18 cellular contexts compared by ENCODE assay signal in genomic region chr11:125176866-125177265, GRCh38. TPM values are rescaled to one million over a fixed set of nuclear protein-coding genes. Genes with fewer than 3 reads are reported as not detected.
DNase-seq lines count a peak whose midpoint lies in the region; ATAC-seq and TF ChIP-seq lines count a peak whose summit lies in the region.
"Had no signal": no experiment of that assay in that cellular context is flagged by ENCODE, and none has a peak within 500 bp of the region (broad histone marks: within the 10 kb centered on the region; RNA-seq: fewer than 3 reads in every experiment).

No MANE protein-coding gene starts in this region.

- H3K4me1 Mint-ChIP-seq in activated T-helper 2 cell treated with anti-CD3 and anti-CD28 coated beads, Interferon-gamma antibody, Interleukin-2, Interleukin-4, amounts not matched to agents 10 μg/mL and 5 μg/mL and 100 μg/mL, durations not matched to agents 14 hours and 24 hours and 36 hours (ENCODE audit: low read depth) = peaks cover 3% of the 10 kb centered on the region

- H3K4me1 ChIP-seq in RWPE2 (ENCODE audit: insufficient read depth, poor library complexity, severe bottlenecking) = no peaks in the 10 kb centered on the region
- H3K4me1 ChIP-seq: Caco-2 had no signal

- H3K27me3 Mint-ChIP-seq in activated T-helper 2 cell treated with anti-CD3 and anti-CD28 coated beads, Interferon-gamma antibody, Interleukin-2, Interleukin-4, amounts not matched to agents 10 μg/mL and 5 μg/mL and 100 μg/mL, durations not matched to agents 14 hours and 24 hours and 36 hours (ENCODE audit: low read depth) = peaks cover 19% of the 10 kb centered on the region

- DNase-seq in GM12865 (ENCODE audit: low read depth) (peak; percentile 55), RWPE2 (ENCODE audit: low spot score) (peak; percentile 2), NCI-H226 (no peak), NCI-H2227 (lab: John Stamatoyannopoulos, UW; ENCODE audit: unreplicated experiment) (no peak), amniotic stem cell (lab: John Stamatoyannopoulos, UW) (no peak)
- DNase-seq in activated T-helper 2 cell treated with anti-CD3 and anti-CD28 coated beads, Interferon-gamma antibody, Interleukin-2, Interleukin-4, amounts not matched to agents 10 μg/mL and 5 μg/mL and 100 μg/mL, durations not matched to agents 14 hours and 24 hours and 36 hours (ENCODE audit: low spot score) = no peak
- DNase-seq: activated CD4-positive, alpha-beta T cell treated with anti-CD3 and anti-CD28 coated beads, Interleukin-2, amount 50 U/mL, for 4 hours; amygdala; Caco-2; NCI-H1048; NCI-H2171 treated with DMSO at 0.1 percent for 48 hours; SK-N-SH had no signal

- H3K27me3 ChIP-seq in RWPE2 (ENCODE audit: insufficient read depth, poor library complexity, severe bottlenecking) = no peaks in the 10 kb centered on the region

- intact Hi-C loops in activated T-helper 2 cell treated with anti-CD3 and anti-CD28 coated beads, Interferon-gamma antibody, Interleukin-2, Interleukin-4, amounts not matched to agents 10 μg/mL and 5 μg/mL and 100 μg/mL, durations not matched to agents 14 hours and 24 hours and 36 hours (cut with micrococcal nuclease) = no loop called here

- TF ChIP-seq CTCF in GM12865 (IDR thresholded peaks at IDR 0.05; ENCODE audit: insufficient read depth, low read depth, low read length, missing control alignments) (no peak), RWPE2 (IDR thresholded peaks at IDR 0.05; ENCODE audit: poor library complexity, severe bottlenecking) (no peak)

- H3K9me3 ChIP-seq in RWPE2 (ENCODE audit: severe bottlenecking) = no peaks in the 10 kb centered on the region
- H3K9me3 ChIP-seq: SK-N-SH had no signal

- no peaks in the 10 kb centered on the region for H3K36me3 ChIP-seq in RWPE2 (ENCODE audit: low read depth)

- H3K27ac Mint-ChIP-seq in activated T-helper 2 cell treated with anti-CD3 and anti-CD28 coated beads, Interferon-gamma antibody, Interleukin-2, Interleukin-4, amounts not matched to agents 10 μg/mL and 5 μg/mL and 100 μg/mL, durations not matched to agents 14 hours and 24 hours and 36 hours = no peak overlapping the region
- H3K27ac Mint-ChIP-seq: activated T-helper 17 cell treated with anti-CD3 and anti-CD28 coated beads, Interleukin-2, amount 50 U/mL, for 72 hours had no signal

- no peak overlapping the region for H3K4me3 Mint-ChIP-seq in activated T-helper 2 cell treated with anti-CD3 and anti-CD28 coated beads, Interferon-gamma antibody, Interleukin-2, Interleukin-4, amounts not matched to agents 10 μg/mL and 5 μg/mL and 100 μg/mL, durations not matched to agents 14 hours and 24 hours and 36 hours (ENCODE audit: low read depth)
- H3K4me3 Mint-ChIP-seq: activated T-helper 17 cell treated with anti-CD3 and anti-CD28 coated beads, Interleukin-2, amount 50 U/mL, for 72 hours had no signal

- no peaks in the 10 kb centered on the region for H3K9me3 Mint-ChIP-seq in activated T-helper 2 cell treated with anti-CD3 and anti-CD28 coated beads, Interferon-gamma antibody, Interleukin-2, Interleukin-4, amounts not matched to agents 10 μg/mL and 5 μg/mL and 100 μg/mL, durations not matched to agents 14 hours and 24 hours and 36 hours
- H3K9me3 Mint-ChIP-seq: activated T-helper 17 cell treated with anti-CD3 and anti-CD28 coated beads, Interleukin-2, amount 50 U/mL, for 72 hours had no signal

- H3K4me3 ChIP-seq in GM12865 (ENCODE audit: low read depth, low read length) (no peak overlapping the region), RWPE2 (ENCODE audit: severe bottlenecking) (no peak overlapping the region)
- H3K4me3 ChIP-seq: skin epidermis had no signal

- ATAC-seq in GM19372 (IDR thresholded peaks at IDR 0.05; ENCODE audit: low read depth, unreplicated experiment) (peak; percentile 58), HG02885 (IDR thresholded peaks at IDR 0.05; ENCODE audit: poor library complexity, unreplicated experiment) (peak; percentile 61), RWPE2 (ENCODE audit: low read depth) (no peak)
- ATAC-seq: activated T-helper 17 cell treated with anti-CD3 and anti-CD28 coated beads, Interleukin-2, amount 50 U/mL, for 72 hours; HCT116 had no signal

- no peak overlapping the region for H3K27ac ChIP-seq in RWPE2 (ENCODE audit: poor library complexity, severe bottlenecking)
- H3K27ac ChIP-seq: epithelial cell of prostate, skin epidermis had no signal

- no peaks in the 10 kb centered on the region for H3K36me3 Mint-ChIP-seq in activated T-helper 2 cell treated with anti-CD3 and anti-CD28 coated beads, Interferon-gamma antibody, Interleukin-2, Interleukin-4, amounts not matched to agents 10 μg/mL and 5 μg/mL and 100 μg/mL, durations not matched to agents 14 hours and 24 hours and 36 hours (ENCODE audit: low read depth)

RNA-seq across cellular contexts. Expression of gene PKNOX2, which starts 12.3 kb away (rescaled TPM):
- not detected in 2 replicates for total RNA-seq in activated T-helper 2 cell treated with anti-CD3 and anti-CD28 coated beads, Interferon-gamma antibody, Interleukin-2, Interleukin-4, amounts not matched to agents 10 μg/mL and 5 μg/mL and 100 μg/mL, durations not matched to agents 14 hours and 24 hours and 36 hours
- total RNA-seq: activated T-helper 17 cell treated with anti-CD3 and anti-CD28 coated beads, Interleukin-2, amount 50 U/mL, for 72 hours; Caco-2 had no signal

Comparison
In these comparisons a context has a peak if more than half of its experiments do, and no peak if none do; other contexts are left out.
1. DNase-seq: peak in GM12865 (single experiment) and RWPE2 (single experiment); none in activated T-helper 2 cell treated with anti-CD3 and anti-CD28 coated beads, Interferon-gamma antibody, Interleukin-2, Interleukin-4, amounts not matched to agents 10 μg/mL and 5 μg/mL and 100 μg/mL, durations not matched to agents 14 hours and 24 hours and 36 hours (single experiment), NCI-H226 (single experiment), NCI-H2227 (single experiment) and amniotic stem cell (single experiment).